Comparison of ENCODE assay signal across 3 cellular contexts in the genomic region with DNA sequence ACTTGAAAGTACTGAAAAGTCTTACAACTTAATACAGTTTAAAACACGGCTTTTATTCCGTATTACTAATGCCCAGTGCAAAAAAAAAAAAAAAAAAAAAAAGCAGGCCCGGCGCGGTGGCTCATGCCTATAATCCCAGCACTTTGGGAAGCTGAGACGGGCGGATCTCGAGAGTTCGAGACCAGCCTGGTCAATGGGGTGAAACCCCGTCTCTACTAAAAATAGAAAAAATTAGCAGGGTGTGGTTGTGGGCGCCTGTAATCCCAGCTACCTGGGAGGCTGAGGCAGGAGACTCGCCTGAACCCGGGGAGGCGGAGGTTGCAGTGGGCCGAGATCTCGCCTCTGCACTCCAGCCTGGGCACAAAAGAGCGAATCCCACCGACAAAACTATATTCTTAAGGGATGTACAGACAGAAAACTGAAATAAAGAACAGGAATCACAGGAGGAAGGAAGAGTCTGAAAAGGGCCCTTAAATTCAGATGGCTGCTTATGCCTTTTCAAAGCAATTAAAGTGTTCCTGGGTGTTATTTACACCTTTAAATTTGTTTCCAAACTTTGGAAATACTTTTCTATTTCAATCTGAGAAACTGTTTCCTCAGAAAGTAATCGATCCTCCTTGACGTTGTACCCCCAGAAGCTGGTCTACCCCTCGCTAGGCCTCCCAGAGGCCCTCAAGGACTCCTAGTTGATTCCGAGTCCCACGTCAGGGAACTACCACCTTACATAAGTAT.
A peak's percentile ranks its signal among the peaks of the same experiment; 100 is the strongest.
TF ChIP-seq lines count a peak whose summit lies in the region.

No MANE protein-coding gene starts in this region.

TF ChIP-seq in HEK293T, 16 proteins besides CTCF, POLR2A, EP300 and RAD21:
- TF ChIP-seq NFRKB (IDR thresholded peaks at IDR 0.05) = no peak
- peak; percentile 94 for TF ChIP-seq ZNF384 (IDR thresholded peaks at IDR 0.05)

TF ChIP-seq in H1, 55 proteins besides CTCF, POLR2A, EP300 and RAD21:
- TF ChIP-seq SIRT6 (IDR thresholded peaks at IDR 0.05; ENCODE audit: low read length) = no peak
- no peak for TF ChIP-seq SRF (IDR thresholded peaks at IDR 0.05; ENCODE audit: low read depth, low read length)
- no peak for TF ChIP-seq TEAD4 (IDR thresholded peaks at IDR 0.05; ENCODE audit: low read depth, low read length)
- no peak for TF ChIP-seq MAFK (IDR thresholded peaks at IDR 0.05; ENCODE audit: low read depth, low read length)
- TF ChIP-seq SAP30 (IDR thresholded peaks at IDR 0.05; ENCODE audit: insufficient read depth, insufficient replicate concordance, low read length) = peak; percentile 85

TF ChIP-seq in neural cell, 6 proteins besides CTCF, POLR2A, EP300 and RAD21:
- TF ChIP-seq MXI1 (conservative IDR thresholded peaks at IDR 0.05; ENCODE audit: poor library complexity, severe bottlenecking) (no peak), POLR2AphosphoS5 (IDR thresholded peaks at IDR 0.05) (no peak), EZH2 (IDR thresholded peaks at IDR 0.05; ENCODE audit: borderline replicate concordance, insufficient read depth, low read length, poor library complexity, severe bottlenecking) (no peak), TAF1 (IDR thresholded peaks at IDR 0.05; ENCODE audit: low read depth) (no peak), REST (IDR thresholded peaks at IDR 0.05; ENCODE audit: borderline replicate concordance) (no peak), SMC3 (conservative IDR thresholded peaks at IDR 0.05; ENCODE audit: poor library complexity) (no peak)
